Comparison of ENCODE assay signal across 1 cellular context in the genomic region with DNA sequence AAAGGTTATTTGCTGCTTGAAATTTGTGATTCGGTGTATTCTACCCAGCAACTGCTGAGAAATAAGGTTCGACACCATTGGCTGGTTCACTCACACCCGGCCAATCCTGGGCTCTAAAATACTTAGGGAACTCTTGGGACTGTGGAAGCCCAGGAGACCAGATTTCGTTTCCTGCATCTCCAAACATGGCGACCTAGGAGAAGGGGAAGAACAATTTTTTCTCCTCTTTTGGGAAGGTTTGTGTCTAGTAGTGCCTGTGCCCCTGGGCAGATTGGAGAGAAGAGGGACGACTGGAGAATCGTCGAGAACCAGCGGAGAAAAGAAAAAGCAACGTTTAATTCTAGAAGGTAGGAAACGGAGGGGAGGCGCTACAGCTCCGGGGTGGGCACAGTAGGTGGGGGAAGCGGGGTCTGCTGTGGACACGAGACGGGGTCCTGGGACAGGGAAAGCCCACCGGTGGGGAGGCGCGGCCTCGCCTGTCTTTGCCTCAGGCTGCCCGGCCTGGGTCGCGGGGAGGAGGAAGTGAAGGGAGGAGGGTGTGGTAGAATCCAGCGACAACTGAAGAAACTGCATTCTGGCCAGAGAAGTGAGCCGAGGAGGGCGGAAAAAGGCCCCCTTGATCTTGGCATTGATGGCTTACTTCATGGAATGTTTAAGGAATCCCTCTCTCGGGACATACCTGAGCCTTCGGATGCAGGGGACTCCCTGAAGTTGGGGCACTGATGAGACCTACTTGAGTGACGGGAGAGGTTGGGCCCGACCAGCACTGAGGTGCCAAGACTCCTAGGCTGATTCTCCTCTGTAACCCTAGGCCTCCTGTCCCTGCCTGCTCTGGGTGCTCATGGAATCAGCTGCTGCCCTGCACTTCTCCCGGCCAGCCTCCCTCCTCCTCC.
TF ChIP-seq lines count a peak whose summit lies in the region.

A gene (plus strand): TSS at position 160 of the 893 bp plus-strand sequence. CDS start 682 bp downstream, at position 842.

TF ChIP-seq in HepG2, 621 proteins besides CTCF, POLR2A, EP300 and RAD21 (continued from another document and continues in another):
- TF ChIP-seq RELA (CRISPR knock-in tag; IDR thresholded peaks at IDR 0.05), result no peak
- TF ChIP-seq, protein P1, sequence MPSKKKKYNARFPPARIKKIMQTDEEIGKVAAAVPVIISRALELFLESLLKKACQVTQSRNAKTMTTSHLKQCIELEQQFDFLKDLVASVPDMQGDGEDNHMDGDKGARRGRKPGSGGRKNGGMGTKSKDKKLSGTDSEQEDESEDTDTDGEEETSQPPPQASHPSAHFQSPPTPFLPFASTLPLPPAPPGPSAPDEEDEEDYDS (CRISPR knock-in tag; IDR thresholded peaks at IDR 0.05), result peak; percentile 32; the same call in 1 of the 2 replicates
- 0 out of 2 replicates have a peak, but pooled peaks have one; percentile 42 for TF ChIP-seq ZSCAN20 (CRISPR knock-in tag; IDR thresholded peaks at IDR 0.05; ENCODE audit: borderline replicate concordance)
- 0 out of 2 replicates have a peak, but pooled peaks have one; percentile 5 for TF ChIP-seq ELF1 (CRISPR knock-in tag; IDR thresholded peaks at IDR 0.05)
- TF ChIP-seq ATRX (CRISPR knock-in tag; IDR thresholded peaks at IDR 0.05; ENCODE audit: borderline replicate concordance), result no peak
- no peak for TF ChIP-seq NR3C1 (CRISPR knock-in tag; IDR thresholded peaks at IDR 0.05)
- TF ChIP-seq TMF1 (CRISPR knock-in tag; IDR thresholded peaks at IDR 0.05; ENCODE audit: low read depth), result no peak
- TF ChIP-seq HNRNPH1 (optimal IDR thresholded peaks at IDR 0.05; ENCODE audit: low read depth, low read length), result no peak
- TF ChIP-seq KLF9 (CRISPR knock-in tag; IDR thresholded peaks at IDR 0.05; ENCODE audit: low read depth), result no peak
- no peak for TF ChIP-seq SMYD3 (CRISPR knock-in tag; IDR thresholded peaks at IDR 0.05)
- no peak for TF ChIP-seq NFRKB (IDR thresholded peaks at IDR 0.05)
- TF ChIP-seq MEF2D (CRISPR knock-in tag; IDR thresholded peaks at IDR 0.05), result no peak
- no peak for TF ChIP-seq ZNF792 (CRISPR knock-in tag; IDR thresholded peaks at IDR 0.05)
- TF ChIP-seq EHMT2 (IDR thresholded peaks at IDR 0.05; ENCODE audit: borderline replicate concordance, low read depth, low read length), result no peak
- TF ChIP-seq, protein P2, sequence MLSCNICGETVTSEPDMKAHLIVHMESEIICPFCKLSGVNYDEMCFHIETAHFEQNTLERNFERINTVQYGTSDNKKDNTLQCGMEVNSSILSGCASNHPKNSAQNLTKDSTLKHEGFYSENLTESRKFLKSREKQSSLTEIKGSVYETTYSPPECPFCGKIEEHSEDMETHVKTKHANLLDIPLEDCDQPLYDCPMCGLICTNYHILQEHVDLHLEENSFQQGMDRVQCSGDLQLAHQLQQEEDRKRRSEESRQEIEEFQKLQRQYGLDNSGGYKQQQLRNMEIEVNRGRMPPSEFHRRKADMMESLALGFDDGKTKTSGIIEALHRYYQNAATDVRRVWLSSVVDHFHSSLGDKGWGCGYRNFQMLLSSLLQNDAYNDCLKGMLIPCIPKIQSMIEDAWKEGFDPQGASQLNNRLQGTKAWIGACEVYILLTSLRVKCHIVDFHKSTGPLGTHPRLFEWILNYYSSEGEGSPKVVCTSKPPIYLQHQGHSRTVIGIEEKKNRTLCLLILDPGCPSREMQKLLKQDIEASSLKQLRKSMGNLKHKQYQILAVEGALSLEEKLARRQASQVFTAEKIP (CRISPR knock-in tag; IDR thresholded peaks at IDR 0.05; ENCODE audit: borderline replicate concordance), result no peak
- no peak for TF ChIP-seq ZNF329 (CRISPR knock-in tag; IDR thresholded peaks at IDR 0.05; ENCODE audit: low read depth)
- TF ChIP-seq FLYWCH1 (CRISPR knock-in tag; IDR thresholded peaks at IDR 0.05), result no peak
- no peak for TF ChIP-seq SMARCC2 (IDR thresholded peaks at IDR 0.05)
- no peak for TF ChIP-seq ZNF615 (CRISPR knock-in tag; IDR thresholded peaks at IDR 0.05; ENCODE audit: borderline replicate concordance)
- 0 out of 2 replicates have a peak, but pooled peaks have one; percentile 17 for TF ChIP-seq ZMAT3 (CRISPR knock-in tag; conservative IDR thresholded peaks at IDR 0.05)
- TF ChIP-seq ZNF780A (CRISPR knock-in tag; IDR thresholded peaks at IDR 0.05), result no peak
- TF ChIP-seq MTA3 (CRISPR knock-in tag; IDR thresholded peaks at IDR 0.05), result no peak
- TF ChIP-seq, protein P3, sequence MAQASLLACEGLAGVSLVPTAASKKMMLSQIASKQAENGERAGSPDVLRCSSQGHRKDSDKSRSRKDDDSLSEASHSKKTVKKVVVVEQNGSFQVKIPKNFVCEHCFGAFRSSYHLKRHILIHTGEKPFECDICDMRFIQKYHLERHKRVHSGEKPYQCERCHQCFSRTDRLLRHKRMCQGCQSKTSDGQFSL (CRISPR knock-in tag; IDR thresholded peaks at IDR 0.05), result no peak
- TF ChIP-seq, protein P4, sequence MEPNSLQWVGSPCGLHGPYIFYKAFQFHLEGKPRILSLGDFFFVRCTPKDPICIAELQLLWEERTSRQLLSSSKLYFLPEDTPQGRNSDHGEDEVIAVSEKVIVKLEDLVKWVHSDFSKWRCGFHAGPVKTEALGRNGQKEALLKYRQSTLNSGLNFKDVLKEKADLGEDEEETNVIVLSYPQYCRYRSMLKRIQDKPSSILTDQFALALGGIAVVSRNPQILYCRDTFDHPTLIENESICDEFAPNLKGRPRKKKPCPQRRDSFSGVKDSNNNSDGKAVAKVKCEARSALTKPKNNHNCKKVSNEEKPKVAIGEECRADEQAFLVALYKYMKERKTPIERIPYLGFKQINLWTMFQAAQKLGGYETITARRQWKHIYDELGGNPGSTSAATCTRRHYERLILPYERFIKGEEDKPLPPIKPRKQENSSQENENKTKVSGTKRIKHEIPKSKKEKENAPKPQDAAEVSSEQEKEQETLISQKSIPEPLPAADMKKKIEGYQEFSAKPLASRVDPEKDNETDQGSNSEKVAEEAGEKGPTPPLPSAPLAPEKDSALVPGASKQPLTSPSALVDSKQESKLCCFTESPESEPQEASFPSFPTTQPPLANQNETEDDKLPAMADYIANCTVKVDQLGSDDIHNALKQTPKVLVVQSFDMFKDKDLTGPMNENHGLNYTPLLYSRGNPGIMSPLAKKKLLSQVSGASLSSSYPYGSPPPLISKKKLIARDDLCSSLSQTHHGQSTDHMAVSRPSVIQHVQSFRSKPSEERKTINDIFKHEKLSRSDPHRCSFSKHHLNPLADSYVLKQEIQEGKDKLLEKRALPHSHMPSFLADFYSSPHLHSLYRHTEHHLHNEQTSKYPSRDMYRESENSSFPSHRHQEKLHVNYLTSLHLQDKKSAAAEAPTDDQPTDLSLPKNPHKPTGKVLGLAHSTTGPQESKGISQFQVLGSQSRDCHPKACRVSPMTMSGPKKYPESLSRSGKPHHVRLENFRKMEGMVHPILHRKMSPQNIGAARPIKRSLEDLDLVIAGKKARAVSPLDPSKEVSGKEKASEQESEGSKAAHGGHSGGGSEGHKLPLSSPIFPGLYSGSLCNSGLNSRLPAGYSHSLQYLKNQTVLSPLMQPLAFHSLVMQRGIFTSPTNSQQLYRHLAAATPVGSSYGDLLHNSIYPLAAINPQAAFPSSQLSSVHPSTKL (CRISPR knock-in tag; IDR thresholded peaks at IDR 0.05), result no peak
- TF ChIP-seq U2AF1 (optimal IDR thresholded peaks at IDR 0.05; ENCODE audit: low read depth, low read length), result no peak
- no peak for TF ChIP-seq BCL6 (CRISPR knock-in tag; IDR thresholded peaks at IDR 0.05)
- TF ChIP-seq, protein P5, sequence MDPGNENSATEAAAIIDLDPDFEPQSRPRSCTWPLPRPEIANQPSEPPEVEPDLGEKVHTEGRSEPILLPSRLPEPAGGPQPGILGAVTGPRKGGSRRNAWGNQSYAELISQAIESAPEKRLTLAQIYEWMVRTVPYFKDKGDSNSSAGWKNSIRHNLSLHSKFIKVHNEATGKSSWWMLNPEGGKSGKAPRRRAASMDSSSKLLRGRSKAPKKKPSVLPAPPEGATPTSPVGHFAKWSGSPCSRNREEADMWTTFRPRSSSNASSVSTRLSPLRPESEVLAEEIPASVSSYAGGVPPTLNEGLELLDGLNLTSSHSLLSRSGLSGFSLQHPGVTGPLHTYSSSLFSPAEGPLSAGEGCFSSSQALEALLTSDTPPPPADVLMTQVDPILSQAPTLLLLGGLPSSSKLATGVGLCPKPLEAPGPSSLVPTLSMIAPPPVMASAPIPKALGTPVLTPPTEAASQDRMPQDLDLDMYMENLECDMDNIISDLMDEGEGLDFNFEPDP (CRISPR knock-in tag; conservative IDR thresholded peaks at IDR 0.05), result peak; percentile 91; the same call in 1 of the 2 replicates
- no peak for TF ChIP-seq MEIS2 (CRISPR knock-in tag; IDR thresholded peaks at IDR 0.05)
- no peak for TF ChIP-seq WIZ (CRISPR knock-in tag; IDR thresholded peaks at IDR 0.05)
- TF ChIP-seq ZNF10 (CRISPR knock-in tag; IDR thresholded peaks at IDR 0.05; ENCODE audit: borderline replicate concordance, low read depth), result no peak
- TF ChIP-seq, protein P6, sequence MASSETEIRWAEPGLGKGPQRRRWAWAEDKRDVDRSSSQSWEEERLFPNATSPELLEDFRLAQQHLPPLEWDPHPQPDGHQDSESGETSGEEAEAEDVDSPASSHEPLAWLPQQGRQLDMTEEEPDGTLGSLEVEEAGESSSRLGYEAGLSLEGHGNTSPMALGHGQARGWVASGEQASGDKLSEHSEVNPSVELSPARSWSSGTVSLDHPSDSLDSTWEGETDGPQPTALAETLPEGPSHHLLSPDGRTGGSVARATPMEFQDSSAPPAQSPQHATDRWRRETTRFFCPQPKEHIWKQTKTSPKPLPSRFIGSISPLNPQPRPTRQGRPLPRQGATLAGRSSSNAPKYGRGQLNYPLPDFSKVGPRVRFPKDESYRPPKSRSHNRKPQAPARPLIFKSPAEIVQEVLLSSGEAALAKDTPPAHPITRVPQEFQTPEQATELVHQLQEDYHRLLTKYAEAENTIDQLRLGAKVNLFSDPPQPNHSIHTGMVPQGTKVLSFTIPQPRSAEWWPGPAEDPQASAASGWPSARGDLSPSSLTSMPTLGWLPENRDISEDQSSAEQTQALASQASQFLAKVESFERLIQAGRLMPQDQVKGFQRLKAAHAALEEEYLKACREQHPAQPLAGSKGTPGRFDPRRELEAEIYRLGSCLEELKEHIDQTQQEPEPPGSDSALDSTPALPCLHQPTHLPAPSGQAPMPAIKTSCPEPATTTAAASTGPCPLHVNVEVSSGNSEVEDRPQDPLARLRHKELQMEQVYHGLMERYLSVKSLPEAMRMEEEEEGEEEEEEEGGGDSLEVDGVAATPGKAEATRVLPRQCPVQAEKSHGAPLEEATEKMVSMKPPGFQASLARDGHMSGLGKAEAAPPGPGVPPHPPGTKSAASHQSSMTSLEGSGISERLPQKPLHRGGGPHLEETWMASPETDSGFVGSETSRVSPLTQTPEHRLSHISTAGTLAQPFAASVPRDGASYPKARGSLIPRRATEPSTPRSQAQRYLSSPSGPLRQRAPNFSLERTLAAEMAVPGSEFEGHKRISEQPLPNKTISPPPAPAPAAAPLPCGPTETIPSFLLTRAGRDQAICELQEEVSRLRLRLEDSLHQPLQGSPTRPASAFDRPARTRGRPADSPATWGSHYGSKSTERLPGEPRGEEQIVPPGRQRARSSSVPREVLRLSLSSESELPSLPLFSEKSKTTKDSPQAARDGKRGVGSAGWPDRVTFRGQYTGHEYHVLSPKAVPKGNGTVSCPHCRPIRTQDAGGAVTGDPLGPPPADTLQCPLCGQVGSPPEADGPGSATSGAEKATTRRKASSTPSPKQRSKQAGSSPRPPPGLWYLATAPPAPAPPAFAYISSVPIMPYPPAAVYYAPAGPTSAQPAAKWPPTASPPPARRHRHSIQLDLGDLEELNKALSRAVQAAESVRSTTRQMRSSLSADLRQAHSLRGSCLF (CRISPR knock-in tag; IDR thresholded peaks at IDR 0.05; ENCODE audit: borderline replicate concordance), result no peak
- TF ChIP-seq ZNF296 (CRISPR knock-in tag; conservative IDR thresholded peaks at IDR 0.05), result no peak
- TF ChIP-seq SMC3 (IDR thresholded peaks at IDR 0.05; ENCODE audit: low read length), result 0 out of 2 replicates have a peak, but pooled peaks have one; percentile 5
- 0 out of 2 replicates have a peak, but pooled peaks have one; percentile 7 for TF ChIP-seq GZF1 (CRISPR knock-in tag; IDR thresholded peaks at IDR 0.05)
- TF ChIP-seq, protein P7, sequence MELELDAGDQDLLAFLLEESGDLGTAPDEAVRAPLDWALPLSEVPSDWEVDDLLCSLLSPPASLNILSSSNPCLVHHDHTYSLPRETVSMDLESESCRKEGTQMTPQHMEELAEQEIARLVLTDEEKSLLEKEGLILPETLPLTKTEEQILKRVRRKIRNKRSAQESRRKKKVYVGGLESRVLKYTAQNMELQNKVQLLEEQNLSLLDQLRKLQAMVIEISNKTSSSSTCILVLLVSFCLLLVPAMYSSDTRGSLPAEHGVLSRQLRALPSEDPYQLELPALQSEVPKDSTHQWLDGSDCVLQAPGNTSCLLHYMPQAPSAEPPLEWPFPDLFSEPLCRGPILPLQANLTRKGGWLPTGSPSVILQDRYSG (CRISPR knock-in tag; IDR thresholded peaks at IDR 0.05), result no peak
- 0 out of 2 replicates have a peak, but pooled peaks have one; percentile 69 for TF ChIP-seq ZNF264 (CRISPR knock-in tag; IDR thresholded peaks at IDR 0.05)
- TF ChIP-seq ZNF788 (CRISPR knock-in tag; IDR thresholded peaks at IDR 0.05; ENCODE audit: borderline replicate concordance), result no peak; the same call in 1 of the 2 replicates
- no peak for TF ChIP-seq KLF16 (CRISPR knock-in tag; IDR thresholded peaks at IDR 0.05)
- TF ChIP-seq, protein P8, sequence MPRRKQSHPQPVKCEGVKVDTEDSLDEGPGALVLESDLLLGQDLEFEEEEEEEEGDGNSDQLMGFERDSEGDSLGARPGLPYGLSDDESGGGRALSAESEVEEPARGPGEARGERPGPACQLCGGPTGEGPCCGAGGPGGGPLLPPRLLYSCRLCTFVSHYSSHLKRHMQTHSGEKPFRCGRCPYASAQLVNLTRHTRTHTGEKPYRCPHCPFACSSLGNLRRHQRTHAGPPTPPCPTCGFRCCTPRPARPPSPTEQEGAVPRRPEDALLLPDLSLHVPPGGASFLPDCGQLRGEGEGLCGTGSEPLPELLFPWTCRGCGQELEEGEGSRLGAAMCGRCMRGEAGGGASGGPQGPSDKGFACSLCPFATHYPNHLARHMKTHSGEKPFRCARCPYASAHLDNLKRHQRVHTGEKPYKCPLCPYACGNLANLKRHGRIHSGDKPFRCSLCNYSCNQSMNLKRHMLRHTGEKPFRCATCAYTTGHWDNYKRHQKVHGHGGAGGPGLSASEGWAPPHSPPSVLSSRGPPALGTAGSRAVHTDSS (CRISPR knock-in tag; conservative IDR thresholded peaks at IDR 0.05), result no peak
- 0 out of 2 replicates have a peak, but pooled peaks have one; percentile 30 for TF ChIP-seq ZNF605 (CRISPR knock-in tag; IDR thresholded peaks at IDR 0.05)
- no peak for TF ChIP-seq CBX1 (IDR thresholded peaks at IDR 0.05; ENCODE audit: low read depth)
- no peak for TF ChIP-seq ZBTB21 (CRISPR knock-in tag; IDR thresholded peaks at IDR 0.05)
- TF ChIP-seq, protein P9, sequence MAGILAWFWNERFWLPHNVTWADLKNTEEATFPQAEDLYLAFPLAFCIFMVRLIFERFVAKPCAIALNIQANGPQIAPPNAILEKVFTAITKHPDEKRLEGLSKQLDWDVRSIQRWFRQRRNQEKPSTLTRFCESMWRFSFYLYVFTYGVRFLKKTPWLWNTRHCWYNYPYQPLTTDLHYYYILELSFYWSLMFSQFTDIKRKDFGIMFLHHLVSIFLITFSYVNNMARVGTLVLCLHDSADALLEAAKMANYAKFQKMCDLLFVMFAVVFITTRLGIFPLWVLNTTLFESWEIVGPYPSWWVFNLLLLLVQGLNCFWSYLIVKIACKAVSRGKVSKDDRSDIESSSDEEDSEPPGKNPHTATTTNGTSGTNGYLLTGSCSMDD (CRISPR knock-in tag; IDR thresholded peaks at IDR 0.05), result no peak
- 0 out of 2 replicates have a peak, but pooled peaks have one; percentile 9 for TF ChIP-seq KMT2A (CRISPR knock-in tag; IDR thresholded peaks at IDR 0.05)
- no peak for TF ChIP-seq MYNN (CRISPR knock-in tag; IDR thresholded peaks at IDR 0.05; ENCODE audit: low read depth)
- TF ChIP-seq HIVEP1 (CRISPR knock-in tag; IDR thresholded peaks at IDR 0.05), result no peak
- peak; percentile 10 for TF ChIP-seq ZFX (CRISPR knock-in tag; IDR thresholded peaks at IDR 0.05; ENCODE audit: low read depth)
- no peak for TF ChIP-seq PCBP2 (optimal IDR thresholded peaks at IDR 0.05; ENCODE audit: low read depth, low read length, poor library complexity, severe bottlenecking)
- TF ChIP-seq AHR (CRISPR knock-in tag; IDR thresholded peaks at IDR 0.05), result no peak
